In the genomic region with DNA sequence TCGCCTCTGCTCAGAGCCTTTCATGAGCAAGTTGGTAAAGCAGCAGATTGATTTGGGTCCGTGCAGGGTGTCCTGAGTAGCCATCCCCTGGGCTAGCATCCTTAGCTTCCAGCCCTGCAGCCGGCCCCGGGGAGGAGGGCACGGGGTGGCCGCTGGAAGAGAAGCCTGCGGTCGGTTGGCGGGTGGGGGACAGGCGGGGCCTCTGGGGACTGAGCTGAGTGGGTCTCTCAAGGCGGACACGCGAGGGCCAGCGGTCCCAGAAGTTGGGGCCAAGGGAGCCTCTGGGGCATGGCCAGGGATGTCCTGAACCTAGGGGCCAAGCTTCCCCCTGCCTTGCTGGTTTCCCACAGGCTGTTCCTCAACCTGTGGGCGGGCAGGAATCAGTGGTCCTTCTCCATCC, we compare ENCODE assay signal across 22 cellular contexts.
"Had no signal": no experiment of that assay in that cellular context is flagged by ENCODE, and none has a peak within 500 bp of the region (broad histone marks: within the 10 kb centered on the region; RNA-seq: fewer than 3 reads in every experiment).

No MANE protein-coding gene starts in this region.

- H3K27me3 Mint-ChIP-seq: activated naive CD8-positive, alpha-beta T cell treated with anti-CD3 and anti-CD28 coated beads, Interleukin-2, amount 50 U/mL, for 24 hours; activated T-cell treated with anti-CD3 and anti-CD28 coated beads, Interleukin-2, amount 50 U/mL, for 24 hours had no signal

- H3K27ac ChIP-seq: ascending aorta, body of pancreas had no signal

- H3K4me3 Mint-ChIP-seq: activated naive CD8-positive, alpha-beta T cell treated with anti-CD3 and anti-CD28 coated beads, Interleukin-2, amount 50 U/mL, for 24 hours; activated T-cell treated with anti-CD3 and anti-CD28 coated beads, Interleukin-2, amount 50 U/mL, for 24 hours; activated T-helper 1 cell treated with anti-CD3 and anti-CD28 coated beads, Interleukin-12 subunit alpha, Interleukin-12 subunit beta, Interleukin-2, Interleukin-4 antibody, amounts not matched to agents 30 ng/mL and 10 ng/mL and 1 ng/mL, durations not matched to agents 14 hours and 24 hours and 36 hours; T-helper 1 cell treated with Interleukin-12 subunit alpha and Interleukin-12 subunit beta and Interleukin-4 antibody, amounts not matched to agents 30 μg/mL and 1 μg/mL, for 36 hours had no signal

- H3K27ac Mint-ChIP-seq: activated naive CD8-positive, alpha-beta T cell treated with anti-CD3 and anti-CD28 coated beads, Interleukin-2, amount 50 U/mL, for 24 hours; activated T-cell treated with anti-CD3 and anti-CD28 coated beads, Interleukin-2, amount 50 U/mL, for 24 hours; activated T-helper 1 cell treated with anti-CD3 and anti-CD28 coated beads, Interleukin-12 subunit alpha, Interleukin-12 subunit beta, Interleukin-2, Interleukin-4 antibody, amounts not matched to agents 30 ng/mL and 10 ng/mL and 1 ng/mL, durations not matched to agents 14 hours and 24 hours and 36 hours; T-helper 1 cell treated with Interleukin-12 subunit alpha and Interleukin-12 subunit beta and Interleukin-4 antibody, amounts not matched to agents 30 μg/mL and 1 μg/mL, for 36 hours had no signal

- H3K9me3 Mint-ChIP-seq: activated naive CD4-positive, alpha-beta T cell treated with anti-CD3 and anti-CD28 coated beads, Interleukin-2, amount 50 U/mL, for 72 hours; activated naive CD8-positive, alpha-beta T cell treated with anti-CD3 and anti-CD28 coated beads, Interleukin-2, amount 50 U/mL, for 24 hours; activated T-cell treated with anti-CD3 and anti-CD28 coated beads, Interleukin-2, amount 50 U/mL, for 24 hours; activated T-helper 1 cell treated with anti-CD3 and anti-CD28 coated beads, Interleukin-12 subunit alpha, Interleukin-12 subunit beta, Interleukin-2, Interleukin-4 antibody, amounts not matched to agents 30 ng/mL and 10 ng/mL and 1 ng/mL, durations not matched to agents 14 hours and 24 hours and 36 hours; T-helper 1 cell treated with Interleukin-12 subunit alpha and Interleukin-12 subunit beta and Interleukin-4 antibody, amounts not matched to agents 30 μg/mL and 1 μg/mL, for 36 hours had no signal

- DNase-seq: activated CD4-positive, alpha-beta T cell treated with anti-CD3 and anti-CD28 coated beads for 48 hours; activated CD4-positive, alpha-beta T cell treated with anti-CD3 and anti-CD28 coated beads, Interleukin-2, amount 50 U/mL, for 4 hours; activated CD4-positive, CD25-positive, alpha-beta regulatory T cell treated with anti-CD3 and anti-CD28 coated beads, Interleukin-2, amount 50 U/mL, for 72 hours; activated effector memory CD4-positive, alpha-beta T cell treated with Interleukin-2 at 50 U/mL for 16 hours; activated naive CD4-positive, alpha-beta T cell; activated naive CD8-positive, alpha-beta T cell treated with anti-CD3 and anti-CD28 coated beads, Interleukin-2, amount 50 U/mL, for 24 hours; activated T-cell treated with anti-CD3 and anti-CD28 coated beads, Interleukin-2, amount 50 U/mL, for 24 hours; amniotic stem cell; body of pancreas; Kasumi-1; KBM-7; NCI-H1105 treated with DMSO at 0.1 percent for 48 hours; NCI-H1436 treated with DMSO at 0.1 percent for 48 hours; NCI-H187; NCI-H2081; NCI-H510A treated with DMSO at 0.1 percent for 48 hours; NCI-H69; SHP77 treated with DMSO at 0.1 percent for 48 hours had no signal

- H3K36me3 Mint-ChIP-seq: activated naive CD4-positive, alpha-beta T cell treated with anti-CD3 and anti-CD28 coated beads, Interleukin-2, amount 50 U/mL, for 72 hours had no signal

- H3K9me3 ChIP-seq: ascending aorta, body of pancreas had no signal

- H3K27me3 ChIP-seq: ascending aorta, body of pancreas had no signal

- H3K4me1 ChIP-seq: ascending aorta, body of pancreas had no signal

- ATAC-seq: activated naive CD4-positive, alpha-beta T cell treated with anti-CD3 and anti-CD28 coated beads, Interleukin-2, amount 50 U/mL, for 72 hours; activated naive CD8-positive, alpha-beta T cell treated with anti-CD3 and anti-CD28 coated beads, Interleukin-2, amount 50 U/mL, for 24 hours; body of pancreas had no signal

- H3K4me1 Mint-ChIP-seq: activated naive CD8-positive, alpha-beta T cell treated with anti-CD3 and anti-CD28 coated beads, Interleukin-2, amount 50 U/mL, for 24 hours had no signal
